Comparison of ENCODE assay signal across 21 cellular contexts in genomic region chr14:65618996-65619395, GRCh38.
A peak's percentile ranks its signal among the peaks of the same experiment; 100 is the strongest.
DNase-seq lines count a peak whose midpoint lies in the region; ATAC-seq, FAIRE-seq and TF ChIP-seq lines count a peak whose summit lies in the region.
"Had no signal": no experiment of that assay in that cellular context is flagged by ENCODE, and none has a peak within 500 bp of the region (broad histone marks: within the 10 kb centered on the region; RNA-seq: fewer than 3 reads in every experiment).

No MANE protein-coding gene starts in this region.

- intact Hi-C loops in activated CD8-positive, alpha-beta T cell treated with anti-CD3 and anti-CD28 coated beads for 36 hours (cut with micrococcal nuclease) = no loop called here
- intact Hi-C loops in GM12878 (cut with micrococcal nuclease; ENCODE audit: unreplicated experiment) = no loop called here
- intact Hi-C loops in upper lobe of right lung (cut with DNase I) = no loop called here

- TF ChIP-seq POLR2A in GM12878 (IDR thresholded peaks at IDR 0.05; ENCODE audit: low read depth, low read length) = no peak

- H3K36me3 ChIP-seq in GM12878 (ENCODE audit: control insufficient read depth in 2 of 2, insufficient read depth in 2 of 2, low read length in 1 of 2) (peaks cover 0 to 6% of the 10 kb centered on the region in 2 experiments; a peak in 1 of 4 replicates), upper lobe of right lung (no peaks in the 10 kb centered on the region)

- in situ Hi-C loops in GM12878 (cut with MboI) = no loop called here

- no peaks in the 10 kb centered on the region for H3K27me3 Mint-ChIP-seq in activated naive CD8-positive, alpha-beta T cell treated with anti-CD3 and anti-CD28 coated beads, Interleukin-2, amount 10 ng/mL, durations not matched to agents 7 days and 5 days
- no peaks in the 10 kb centered on the region for H3K27me3 Mint-ChIP-seq in activated naive CD8-positive, alpha-beta T cell treated with anti-CD3 and anti-CD28 coated beads, Interleukin-2, amount 50 U/mL, for 24 hours
- no peaks in the 10 kb centered on the region for H3K27me3 Mint-ChIP-seq in activated CD8-positive, alpha-beta T cell treated with anti-CD3 and anti-CD28 coated beads for 36 hours
- no peaks in the 10 kb centered on the region for H3K27me3 Mint-ChIP-seq in stimulated activated naive CD8-positive, alpha-beta T cell treated with anti-CD3 and anti-CD28 coated beads, Interleukin-15, amount 100 ng/mL, for 72 hours
- H3K27me3 Mint-ChIP-seq: CD4-positive, alpha-beta memory T cell; IgD-negative memory B cell had no signal

- H2AFZ ChIP-seq in GM12878 (ENCODE audit: control insufficient read depth, low read depth, low read length) = no peak overlapping the region
- H2AFZ ChIP-seq: GM23338 had no signal

- ATAC-seq in activated naive CD8-positive, alpha-beta T cell treated with anti-CD3 and anti-CD28 coated beads, Interleukin-2, amount 10 ng/mL, durations not matched to agents 7 days and 5 days (ENCODE audit: low read depth) = peak; percentile 36
- no peak for ATAC-seq in activated naive CD8-positive, alpha-beta T cell treated with anti-CD3 and anti-CD28 coated beads, Interleukin-2, amount 50 U/mL, for 24 hours
- ATAC-seq in activated CD8-positive, alpha-beta T cell treated with anti-CD3 and anti-CD28 coated beads for 36 hours = peak; percentile 42
- ATAC-seq in GM12878 (peak; percentile 16; the same call in 2 of the 3 replicates), upper lobe of right lung (no peak)
- peak; percentile 78 for ATAC-seq in stimulated activated naive CD8-positive, alpha-beta T cell treated with anti-CD3 and anti-CD28 coated beads, Interleukin-15, amount 100 ng/mL, for 72 hours
- ATAC-seq: GM23338, HCT116, HepG2 had no signal

- no peak overlapping the region for H3K4me3 Mint-ChIP-seq in activated naive CD8-positive, alpha-beta T cell treated with anti-CD3 and anti-CD28 coated beads, Interleukin-2, amount 10 ng/mL, durations not matched to agents 7 days and 5 days
- H3K4me3 Mint-ChIP-seq in activated naive CD8-positive, alpha-beta T cell treated with anti-CD3 and anti-CD28 coated beads, Interleukin-2, amount 50 U/mL, for 24 hours = no peak overlapping the region
- no peak overlapping the region for H3K4me3 Mint-ChIP-seq in activated CD8-positive, alpha-beta T cell treated with anti-CD3 and anti-CD28 coated beads for 36 hours
- no peak overlapping the region for H3K4me3 Mint-ChIP-seq in stimulated activated naive CD8-positive, alpha-beta T cell treated with anti-CD3 and anti-CD28 coated beads, Interleukin-15, amount 100 ng/mL, for 72 hours
- H3K4me3 Mint-ChIP-seq: CD14-positive monocyte; CD4-positive, alpha-beta memory T cell; GM23338; HFFc6; IgD-negative memory B cell had no signal

- WGBS in GM12878 (ENCODE audit: insufficient coverage, insufficient replicate concordance, low lambda C conversion rate, missing lambda C conversion rate) = 50% methylated on average over 3 of the region's 3 CpGs

- no TSS peak for BruUV-seq in GM12878 (replicated peaks; lab: Mats Ljungman, UMichigan)

- POLR2A ChIA-PET in activated naive CD8-positive, alpha-beta T cell treated with anti-CD3 and anti-CD28 coated beads, Interleukin-2, amount 10 ng/mL, durations not matched to agents 7 days and 5 days (lab: Charles Lee) = interaction anchor here (0.6 kb wide), 1 partner anchor 1949 kb away, joined by 3 read pairs; no protein-coding TSS in a partner anchor
- POLR2A ChIA-PET in activated CD8-positive, alpha-beta T cell treated with anti-CD3 and anti-CD28 coated beads for 36 hours (lab: Charles Lee) = no interaction called here
- POLR2A ChIA-PET in GM12878 (lab: Charles Lee) = no interaction called here

- no peak overlapping the region for H3K9ac ChIP-seq in GM12878 (ENCODE audit: control insufficient read depth, insufficient read depth, low read length)
- H3K9ac ChIP-seq: BLaER1 had no signal

- FAIRE-seq in GM12878 (lab: Jason Lieb, UNC) = peak; percentile 96
- FAIRE-seq: H54, HepG2 had no signal

- no peak overlapping the region for H3K27ac Mint-ChIP-seq in activated naive CD8-positive, alpha-beta T cell treated with anti-CD3 and anti-CD28 coated beads, Interleukin-2, amount 10 ng/mL, durations not matched to agents 7 days and 5 days
- H3K27ac Mint-ChIP-seq in activated naive CD8-positive, alpha-beta T cell treated with anti-CD3 and anti-CD28 coated beads, Interleukin-2, amount 50 U/mL, for 24 hours = no peak overlapping the region
- no peak overlapping the region for H3K27ac Mint-ChIP-seq in activated CD8-positive, alpha-beta T cell treated with anti-CD3 and anti-CD28 coated beads for 36 hours
- peak overlapping the region in 1 of 2 donors; percentile 52 for H3K27ac Mint-ChIP-seq in stimulated activated naive CD8-positive, alpha-beta T cell treated with anti-CD3 and anti-CD28 coated beads, Interleukin-15, amount 100 ng/mL, for 72 hours
- H3K27ac Mint-ChIP-seq: CD14-positive monocyte; CD4-positive, alpha-beta memory T cell; GM23338; HFFc6 had no signal

- no peaks in the 10 kb centered on the region for H3K27me3 ChIP-seq in GM12878 (replicated peaks in 1 of 2; ENCODE audit: control insufficient read depth in 2 of 2, insufficient read depth in 2 of 2, low read length in 1 of 2)
- no peaks in the 10 kb centered on the region for H3K27me3 ChIP-seq in upper lobe of right lung
- H3K27me3 ChIP-seq: BLaER1 had no signal

- H3K79me2 ChIP-seq in GM12878 (ENCODE audit: control insufficient read depth, insufficient read depth, low read length) = no peaks in the 10 kb centered on the region

- peaks cover 52% of the 10 kb centered on the region for H3K36me3 Mint-ChIP-seq in activated naive CD8-positive, alpha-beta T cell treated with anti-CD3 and anti-CD28 coated beads, Interleukin-2, amount 10 ng/mL, durations not matched to agents 7 days and 5 days
- H3K36me3 Mint-ChIP-seq in activated naive CD8-positive, alpha-beta T cell treated with anti-CD3 and anti-CD28 coated beads, Interleukin-2, amount 50 U/mL, for 24 hours (ENCODE audit: low read depth) = peaks cover 38% of the 10 kb centered on the region
- peaks cover 17% of the 10 kb centered on the region for H3K36me3 Mint-ChIP-seq in activated CD8-positive, alpha-beta T cell treated with anti-CD3 and anti-CD28 coated beads for 36 hours (ENCODE audit: low read depth)

- H3K9me3 Mint-ChIP-seq in activated naive CD8-positive, alpha-beta T cell treated with anti-CD3 and anti-CD28 coated beads, Interleukin-2, amount 10 ng/mL, durations not matched to agents 7 days and 5 days = no peaks in the 10 kb centered on the region
- no peaks in the 10 kb centered on the region for H3K9me3 Mint-ChIP-seq in activated naive CD8-positive, alpha-beta T cell treated with anti-CD3 and anti-CD28 coated beads, Interleukin-2, amount 50 U/mL, for 24 hours
- peaks cover 1% of the 10 kb centered on the region for H3K9me3 Mint-ChIP-seq in activated CD8-positive, alpha-beta T cell treated with anti-CD3 and anti-CD28 coated beads for 36 hours
- H3K9me3 Mint-ChIP-seq in stimulated activated naive CD8-positive, alpha-beta T cell treated with anti-CD3 and anti-CD28 coated beads, Interleukin-15, amount 100 ng/mL, for 72 hours = no peaks in the 10 kb centered on the region
- H3K9me3 Mint-ChIP-seq: CD4-positive, alpha-beta memory T cell; GM23338; HFFc6; IgD-negative memory B cell had no signal

- H3K4me2 ChIP-seq in GM12878 (ENCODE audit: control insufficient read depth, insufficient read depth) = no peak overlapping the region
- H3K4me2 ChIP-seq: BLaER1, GM23338 had no signal

- TF ChIP-seq RAD21 in GM12878 (IDR thresholded peaks at IDR 0.05; ENCODE audit: insufficient read depth, low read depth, low read length) = no peak

- DNase-seq in activated naive CD8-positive, alpha-beta T cell treated with anti-CD3 and anti-CD28 coated beads, Interleukin-2, amount 10 ng/mL, durations not matched to agents 7 days and 5 days = no peak
- DNase-seq in activated naive CD8-positive, alpha-beta T cell treated with anti-CD3 and anti-CD28 coated beads, Interleukin-2, amount 50 U/mL, for 24 hours = no peak
- DNase-seq in activated CD8-positive, alpha-beta T cell treated with anti-CD3 and anti-CD28 coated beads for 36 hours = no peak
- DNase-seq in GM12878 (ENCODE audit: low read depth, low spot score) = no peak
- DNase-seq in stimulated activated naive CD8-positive, alpha-beta T cell treated with anti-CD3 and anti-CD28 coated beads, Interleukin-15, amount 100 ng/mL, for 72 hours = no peak
- DNase-seq in upper lobe of right lung = no peak
- DNase-seq in LoVo (ENCODE audit: low spot score) = no peak
- DNase-seq in NCI-H748 (lab: John Stamatoyannopoulos, UW; ENCODE audit: unreplicated experiment) = no peak
- DNase-seq: 8988T; CD4-positive, alpha-beta memory T cell; DMS153; DMS79; GDM1; HFFc6 had no signal

- RAD21 ChIA-PET in GM12878 (lab: Charles Lee; ENCODE audit: unreplicated experiment) = no interaction called here

- TF ChIP-seq CTCF in activated CD8-positive, alpha-beta T cell treated with anti-CD3 and anti-CD28 coated beads for 36 hours (IDR thresholded peaks at IDR 0.05) = no peak
- TF ChIP-seq CTCF in GM12878 (IDR thresholded peaks at IDR 0.05 in 2 of 3, conservative IDR thresholded peaks at IDR 0.05 in 1 of 3; ENCODE audit: control insufficient read depth in 2 of 3, extremely low read depth in 1 of 3, insufficient read depth in 1 of 3, low read depth in 3 of 3, low read length in 3 of 3) (no peak), upper lobe of right lung (IDR thresholded peaks at IDR 0.05) (no peak)

- SMC1A ChIA-PET in GM12878 (lab: Charles Lee; ENCODE audit: uncharacterized antibody, unreplicated experiment) = interaction anchor here (0.8 to 1.4 kb wide), 3 partner anchors 10 to 205 kb away, joined by 4 to 5 read pairs (median 4); no protein-coding TSS in a partner anchor

- H3K4me1 Mint-ChIP-seq in activated naive CD8-positive, alpha-beta T cell treated with anti-CD3 and anti-CD28 coated beads, Interleukin-2, amount 10 ng/mL, durations not matched to agents 7 days and 5 days = peaks cover 13% of the 10 kb centered on the region
- H3K4me1 Mint-ChIP-seq in activated naive CD8-positive, alpha-beta T cell treated with anti-CD3 and anti-CD28 coated beads, Interleukin-2, amount 50 U/mL, for 24 hours = peaks cover 2% of the 10 kb centered on the region
- H3K4me1 Mint-ChIP-seq in activated CD8-positive, alpha-beta T cell treated with anti-CD3 and anti-CD28 coated beads for 36 hours (ENCODE audit: low read depth) = peaks cover 11% of the 10 kb centered on the region
- peaks cover 8% of the 10 kb centered on the region for H3K4me1 Mint-ChIP-seq in stimulated activated naive CD8-positive, alpha-beta T cell treated with anti-CD3 and anti-CD28 coated beads, Interleukin-15, amount 100 ng/mL, for 72 hours

- no peak overlapping the region for H3K4me3 ChIP-seq in GM12878
- H3K4me3 ChIP-seq in upper lobe of right lung = no peak overlapping the region
- H3K4me3 ChIP-seq: BLaER1, GM23338 had no signal

- no peak overlapping the region; the same call in 1 of the 2 replicates for H3K27ac ChIP-seq in GM12878 (ENCODE audit: control insufficient read depth, insufficient read depth)
- no peak overlapping the region for H3K27ac ChIP-seq in upper lobe of right lung
- H3K27ac ChIP-seq: BLaER1 had no signal

- no peaks in the 10 kb centered on the region for H3K4me1 ChIP-seq in GM12878 (ENCODE audit: control insufficient read depth, insufficient read depth, low read length)
- H3K4me1 ChIP-seq in upper lobe of right lung = no peaks in the 10 kb centered on the region

- no peaks in the 10 kb centered on the region for H4K20me1 ChIP-seq in GM12878 (ENCODE audit: control insufficient read depth, insufficient read depth)
- H4K20me1 ChIP-seq: BLaER1 had no signal

- TF ChIP-seq EP300 in GM12878 (IDR thresholded peaks at IDR 0.05; ENCODE audit: borderline replicate concordance in 1 of 2, control insufficient read depth in 1 of 2, low read depth in 2 of 2, low read length in 2 of 2) = no peak

- no peaks in the 10 kb centered on the region for H3K9me3 ChIP-seq in GM12878 (replicated peaks; ENCODE audit: control insufficient read depth, insufficient read depth, low read length)
- H3K9me3 ChIP-seq in upper lobe of right lung = no peaks in the 10 kb centered on the region

- CTCF ChIA-PET in activated CD8-positive, alpha-beta T cell treated with anti-CD3 and anti-CD28 coated beads for 36 hours (lab: Charles Lee) = no interaction called here
- CTCF ChIA-PET in GM12878 (lab: Yijun Ruan, JAX) = interaction anchor here (1.0 to 1.8 kb wide), 4 partner anchors 11 to 455 kb away, joined by 4 to 7 read pairs (median 4); no protein-coding TSS in a partner anchor

Comparison
In these comparisons a context has a peak if more than half of its experiments do, and no peak if none do; other contexts are left out.
1. ATAC-seq: peak in activated naive CD8-positive, alpha-beta T cell treated with anti-CD3 and anti-CD28 coated beads, Interleukin-2, amount 10 ng/mL, durations not matched to agents 7 days and 5 days (single experiment), activated CD8-positive, alpha-beta T cell treated with anti-CD3 and anti-CD28 coated beads for 36 hours (single experiment), GM12878 (single experiment) and stimulated activated naive CD8-positive, alpha-beta T cell treated with anti-CD3 and anti-CD28 coated beads, Interleukin-15, amount 100 ng/mL, for 72 hours (single experiment); none in activated naive CD8-positive, alpha-beta T cell treated with anti-CD3 and anti-CD28 coated beads, Interleukin-2, amount 50 U/mL, for 24 hours (single experiment) and upper lobe of right lung (single experiment).